Comparison of ENCODE assay signal across 15 cellular contexts in genomic region chr2:205989291-205990071, GRCh38.
DNase-seq lines count a peak whose midpoint lies in the region; ATAC-seq, FAIRE-seq and TF ChIP-seq lines count a peak whose summit lies in the region.
"Had no signal": no experiment of that assay in that cellular context is flagged by ENCODE, and none has a peak within 500 bp of the region (broad histone marks: within the 10 kb centered on the region; RNA-seq: fewer than 3 reads in every experiment).

No MANE protein-coding gene starts in this region.

- CTCF ChIA-PET in K562 (lab: Yijun Ruan, JAX; ENCODE audit: low intra/inter-chr PET ratio), result no interaction called here

- H3K9ac ChIP-seq in K562 (ENCODE audit: insufficient read depth in 1 of 2, low read depth in 2 of 2, low read length in 2 of 2), result no peak overlapping the region
- H3K9ac ChIP-seq: BLaER1 had no signal

- H3K36me3 ChIP-seq in K562 (ENCODE audit: control insufficient read depth, insufficient read depth, low read length) (no peaks in the 10 kb centered on the region), kidney epithelial cell (ENCODE audit: control insufficient read depth, insufficient read depth, low read length) (no peaks in the 10 kb centered on the region)

- TF ChIP-seq RAD21 in K562 (CRISPR knock-in tag; conservative IDR thresholded peaks at IDR 0.05 in 1 of 2, IDR thresholded peaks at IDR 0.05 in 1 of 2), result no peak

- H3K9me3 ChIP-seq in K562 (replicated peaks; ENCODE audit: control insufficient read depth, insufficient read depth, low read depth, low read length), result no peaks in the 10 kb centered on the region
- H3K9me3 ChIP-seq: BLaER1 had no signal

- no peak overlapping the region for H2AFZ ChIP-seq in K562 (ENCODE audit: low read depth, low read length)
- H2AFZ ChIP-seq: PC-9 had no signal

- 0 out of 2 replicates have a peak, but pooled peaks have one; percentile 28 for TF ChIP-seq POLR2A in K562 (conservative IDR thresholded peaks at IDR 0.05)

- POLR2A ChIA-PET in K562 (lab: Yijun Ruan, JAX), result no interaction called here

- in situ Hi-C loops in K562 (cut with MboI), result no loop called here

- no peak for TF ChIP-seq EP300 in K562 (IDR thresholded peaks at IDR 0.05; ENCODE audit: low read length)

- no TSS peak for BruUV-seq in K562 (replicated peaks; lab: Mats Ljungman, UMichigan)

- no peaks in the 10 kb centered on the region for H3K4me1 ChIP-seq in K562 (replicated peaks in 1 of 2; ENCODE audit: control insufficient read depth in 2 of 2, insufficient read depth in 2 of 2, low read length in 2 of 2)
- H3K4me1 ChIP-seq: BLaER1 had no signal

- H3K4me3 ChIP-seq in K562, result no peak overlapping the region
- H3K4me3 ChIP-seq in kidney epithelial cell (ENCODE audit: low read depth, low read length), result no peak overlapping the region
- H3K4me3 ChIP-seq: BLaER1, PC-9, SK-N-MC had no signal

- 71% methylated on average over 9 of the region's 10 CpGs for WGBS in K562 (ENCODE audit: insufficient coverage, low coverage, missing lambda C conversion rate)

- DNase-seq in HK-2 (ENCODE audit: unreplicated experiment) (peak; percentile 17), K562 (ENCODE audit: extremely low read depth in 1 of 4, low spot score in 3 of 4) (no peak), kidney epithelial cell (ENCODE audit: low read depth) (peak; percentile 45), retina (peak; percentile 47), SKM-1 (lab: John Stamatoyannopoulos, UW; ENCODE audit: unreplicated experiment) (no peak), 8988T (no peak)
- DNase-seq: activated CD4-positive, alpha-beta T cell treated with anti-CD3 and anti-CD28 coated beads, Interleukin-2, amount 50 U/mL, for 4 hours; DND-41; islet precursor cell; NCI-H69; PC-9 had no signal

- no peak overlapping the region for H3K4me2 ChIP-seq in K562 (ENCODE audit: insufficient read depth, low read length)
- H3K4me2 ChIP-seq: BLaER1, PC-9 had no signal

- H3K27me3 ChIP-seq in K562 (ENCODE audit: control insufficient read depth in 2 of 2, insufficient read depth in 2 of 2, low read length in 2 of 2) (no peaks in the 10 kb centered on the region), kidney epithelial cell (ENCODE audit: control insufficient read depth, insufficient read depth, low read length) (no peaks in the 10 kb centered on the region)
- H3K27me3 ChIP-seq: BLaER1 had no signal

- no peak overlapping the region for H3K27ac ChIP-seq in K562 (ENCODE audit: extremely low read depth, low read depth, low read length)
- H3K27ac ChIP-seq: BLaER1, PC-9, SK-N-MC had no signal

- H3K79me2 ChIP-seq in K562 (ENCODE audit: control insufficient read depth, insufficient read depth, low read length), result no peaks in the 10 kb centered on the region

- no peak for FAIRE-seq in K562 (lab: Jason Lieb, UNC)

- TF ChIP-seq CTCF in K562 (IDR thresholded peaks at IDR 0.05 in 2 of 3, conservative IDR thresholded peaks at IDR 0.05 in 1 of 3; ENCODE audit: insufficient read depth in 2 of 3, low read depth in 1 of 3, low read length in 3 of 3) (no peak), kidney epithelial cell (IDR thresholded peaks at IDR 0.05; ENCODE audit: insufficient read depth, low read length, poor library complexity, severe bottlenecking) (no peak)

- no peaks in the 10 kb centered on the region for H4K20me1 ChIP-seq in K562 (replicated peaks; ENCODE audit: control insufficient read depth, insufficient read depth, low read length)
- H4K20me1 ChIP-seq: BLaER1 had no signal

- ATAC-seq in K562 (no peak), HG03196 (IDR thresholded peaks at IDR 0.05; ENCODE audit: unreplicated experiment) (no peak)
- ATAC-seq: stimulated activated effector memory CD8-positive, alpha-beta T cell treated with anti-CD3 and anti-CD28 coated beads, Interleukin-12 subunit alpha, Interleukin-12 subunit beta, amount 100 ng/mL, for 72 hours had no signal

- H3K9me1 ChIP-seq in K562 (ENCODE audit: control insufficient read depth, insufficient read depth, low read length), result no peaks in the 10 kb centered on the region

- intact Hi-C loops in K562 (cut with micrococcal nuclease), result no loop called here

TF ChIP-seq in K562, 482 proteins besides CTCF, POLR2A, EP300 and RAD21 (continues in another document):
- TF ChIP-seq ZNF609 (CRISPR knock-in tag; IDR thresholded peaks at IDR 0.05; ENCODE audit: borderline replicate concordance), result no peak
- no peak for TF ChIP-seq GABPA (tag; conservative IDR thresholded peaks at IDR 0.05; ENCODE audit: low read depth)
- no peak for TF ChIP-seq YY1 (IDR thresholded peaks at IDR 0.05; ENCODE audit: borderline replicate concordance in 1 of 3, control insufficient read depth in 1 of 3, extremely low read depth in 1 of 3, insufficient read depth in 3 of 3, insufficient read length in 1 of 3, insufficient replicate concordance in 2 of 3, low read depth in 1 of 3, low read length in 2 of 3)
- no peak for TF ChIP-seq POLR3A (IDR thresholded peaks at IDR 0.05; ENCODE audit: borderline replicate concordance, extremely low read depth, insufficient read depth, insufficient read length)
- TF ChIP-seq ZNF551 (CRISPR knock-in tag; IDR thresholded peaks at IDR 0.05), result no peak
- no peak for TF ChIP-seq BRF1 (IDR thresholded peaks at IDR 0.05; ENCODE audit: borderline replicate concordance, extremely low read depth, insufficient read length)
- TF ChIP-seq LCOR (CRISPR knock-in tag; IDR thresholded peaks at IDR 0.05), result no peak
- TF ChIP-seq BRD9 (IDR thresholded peaks at IDR 0.05; ENCODE audit: low read depth, partially characterized antibody), result no peak
- no peak for TF ChIP-seq NR3C1 (CRISPR knock-in tag; IDR thresholded peaks at IDR 0.05)
- TF ChIP-seq PTTG1 (tag; IDR thresholded peaks at IDR 0.05; ENCODE audit: low read depth), result no peak
- TF ChIP-seq, protein P1, sequence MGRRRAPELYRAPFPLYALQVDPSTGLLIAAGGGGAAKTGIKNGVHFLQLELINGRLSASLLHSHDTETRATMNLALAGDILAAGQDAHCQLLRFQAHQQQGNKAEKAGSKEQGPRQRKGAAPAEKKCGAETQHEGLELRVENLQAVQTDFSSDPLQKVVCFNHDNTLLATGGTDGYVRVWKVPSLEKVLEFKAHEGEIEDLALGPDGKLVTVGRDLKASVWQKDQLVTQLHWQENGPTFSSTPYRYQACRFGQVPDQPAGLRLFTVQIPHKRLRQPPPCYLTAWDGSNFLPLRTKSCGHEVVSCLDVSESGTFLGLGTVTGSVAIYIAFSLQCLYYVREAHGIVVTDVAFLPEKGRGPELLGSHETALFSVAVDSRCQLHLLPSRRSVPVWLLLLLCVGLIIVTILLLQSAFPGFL (CRISPR knock-in tag; IDR thresholded peaks at IDR 0.05), result no peak
- no peak for TF ChIP-seq PTBP1 (IDR thresholded peaks at IDR 0.05; ENCODE audit: low read depth, low read length)
- no peak for TF ChIP-seq BCLAF1 (IDR thresholded peaks at IDR 0.05; ENCODE audit: borderline replicate concordance in 1 of 2, control insufficient read depth in 1 of 2, low read depth in 2 of 2, low read length in 1 of 2)

Comparison
In these comparisons a context has a peak if more than half of its experiments do, and no peak if none do; other contexts are left out.
1. DNase-seq: peak in HK-2 (single experiment), kidney epithelial cell (single experiment) and retina (single experiment); none in K562 (0 of 4), SKM-1 (single experiment) and 8988T (single experiment).